ENCODE assay signal across 9 cellular contexts in genomic region chr9:113011911-113012381, GRCh38. TPM values are rescaled to one million over a fixed set of nuclear protein-coding genes. Genes with fewer than 3 reads are reported as not detected.
A peak's percentile ranks its signal among the peaks of the same experiment; 100 is the strongest.
DNase-seq lines count a peak whose midpoint lies in the region; ATAC-seq, FAIRE-seq and TF ChIP-seq lines count a peak whose summit lies in the region.
"Had no signal": no experiment of that assay in that cellular context is flagged by ENCODE, and none has a peak within 500 bp of the region (broad histone marks: within the 10 kb centered on the region; RNA-seq: fewer than 3 reads in every experiment).

TSS of gene ZNF883 (minus strand) at chr9:113012192.

- no peak for TF ChIP-seq CTCF in kidney (IDR thresholded peaks at IDR 0.05; ENCODE audit: borderline replicate concordance, extremely low read depth, insufficient read depth)

- intact Hi-C loops in kidney (cut with DNase I) = no loop called here

- ATAC-seq in central memory CD8-positive, alpha-beta T cell (replicated peaks; ENCODE audit: extremely low read depth, poor library complexity, severe bottlenecking) = no peak
- no peak for ATAC-seq in HG03196 (IDR thresholded peaks at IDR 0.05; ENCODE audit: unreplicated experiment)
- no peak for ATAC-seq in GM19395 (IDR thresholded peaks at IDR 0.05; ENCODE audit: unreplicated experiment)

- no peaks in the 10 kb centered on the region for H3K9me3 Mint-ChIP-seq in central memory CD8-positive, alpha-beta T cell

- H3K36me3 ChIP-seq in SK-N-MC (ENCODE audit: insufficient read depth, low read length) (no peaks in the 10 kb centered on the region), kidney (ENCODE audit: control insufficient read depth in 1 of 2, insufficient read depth in 2 of 2, low read length in 2 of 2) (no peaks in the 10 kb centered on the region)

- no peaks in the 10 kb centered on the region for H3K4me1 Mint-ChIP-seq in central memory CD8-positive, alpha-beta T cell

- H3K4me3 Mint-ChIP-seq in central memory CD8-positive, alpha-beta T cell = peak within 1 kb of the TSS; percentile 62

- peaks cover 3% of the 10 kb centered on the region for H3K36me3 Mint-ChIP-seq in central memory CD8-positive, alpha-beta T cell (ENCODE audit: insufficient read depth)

- H3K9ac ChIP-seq in SK-N-MC (ENCODE audit: insufficient read length) (no peak within 1 kb of the TSS), kidney (ENCODE audit: low read length in 2 of 2) (no peak within 1 kb of the TSS)

- no peak for FAIRE-seq in kidney (lab: Jason Lieb, UNC)
- FAIRE-seq: A204.1 had no signal

- peak within 1 kb of the TSS; percentile 72 for H3K4me3 ChIP-seq in SK-N-MC
- H3K4me3 ChIP-seq in kidney (ENCODE audit: low read length in 2 of 2) = peak within 1 kb of the TSS; percentile 39 to 62

- H3K27ac Mint-ChIP-seq in central memory CD8-positive, alpha-beta T cell (ENCODE audit: low read depth) = no peak within 1 kb of the TSS

- H3K4me1 ChIP-seq in kidney (ENCODE audit: control insufficient read depth in 1 of 2, insufficient read depth in 1 of 2, low read depth in 1 of 2, low read length in 2 of 2) = no peaks in the 10 kb centered on the region

- H3K27ac ChIP-seq in SK-N-MC (no peak within 1 kb of the TSS), kidney (ENCODE audit: low read depth in 2 of 2, low read length in 2 of 2) (no peak within 1 kb of the TSS)

- peaks cover 27% of the 10 kb centered on the region for H3K27me3 Mint-ChIP-seq in central memory CD8-positive, alpha-beta T cell

- DNase-seq in DMS 273 (lab: John Stamatoyannopoulos, UW; ENCODE audit: unreplicated experiment) (peak; percentile 68), DMS 273 treated with DMSO at 0.1 percent for 48 hours (lab: John Stamatoyannopoulos, UW) (no peak), SK-N-MC (ENCODE audit: low read depth, low spot score) (peak; percentile 5), kidney (peak; percentile 79)
- no peak for DNase-seq in central memory CD8-positive, alpha-beta T cell (ENCODE audit: low spot score in 2 of 2)
- peak; percentile 21 for DNase-seq in stimulated activated CD4-positive, alpha-beta T cell treated with anti-CD3 and anti-CD28 coated beads, Interleukin-12 subunit alpha, Interleukin-12 subunit beta, amount 100 ng/mL, for 4 hours

- H3K9me3 ChIP-seq in SK-N-MC (ENCODE audit: low read depth, low read length) = peaks cover 3% of the 10 kb centered on the region; the same call in 1 of the 2 replicates
- H3K9me3 ChIP-seq in kidney (ENCODE audit: control insufficient read depth in 1 of 2, low read length in 2 of 2) = peaks cover 0 to 3% of the 10 kb centered on the region in 2 donors

RNA-seq across cellular contexts. Expression of gene ZNF883, which starts in this region (rescaled TPM):
- 3.0 TPM for total RNA-seq in kidney
- 2.9 TPM for polyA plus RNA-seq in kidney (ENCODE audit: insufficient read depth, low read depth, low replicate concordance)

Comparison
In these comparisons a context has a peak if more than half of its experiments do, and no peak if none do; other contexts are left out.
1. DNase-seq: peak in DMS 273 (single experiment), SK-N-MC (single experiment), kidney (single experiment) and stimulated activated CD4-positive, alpha-beta T cell treated with anti-CD3 and anti-CD28 coated beads, Interleukin-12 subunit alpha, Interleukin-12 subunit beta, amount 100 ng/mL, for 4 hours (single experiment); none in DMS 273 treated with DMSO at 0.1 percent for 48 hours (single experiment) and central memory CD8-positive, alpha-beta T cell (0 of 2).